ENCODE assay signal across 8 cellular contexts in genomic region chr2:9630750-9631483, GRCh38. TPM values are rescaled to one million over a fixed set of nuclear protein-coding genes. Genes with fewer than 3 reads are reported as not detected.
DNase-seq lines count a peak whose midpoint lies in the region; ATAC-seq and TF ChIP-seq lines count a peak whose summit lies in the region.

YWHAQ (minus strand) TSS chr2:9630997; CDS start chr2:9630452, 545 bp downstream.

- H3K9me3 Mint-ChIP-seq in endothelial cell (ENCODE audit: unreplicated experiment) (no peaks in the 10 kb centered on the region), mesothelial cell of epicardium (no peaks in the 10 kb centered on the region)

- TF ChIP-seq CTCF in OCI-LY3 (IDR thresholded peaks at IDR 0.05; ENCODE audit: low read depth, low read length), result no peak
- TF ChIP-seq CTCF in endothelial cell (IDR thresholded peaks at IDR 0.05; ENCODE audit: unreplicated experiment), result no peak
- no peak for TF ChIP-seq CTCF in mesothelial cell of epicardium (IDR thresholded peaks at IDR 0.05; ENCODE audit: unreplicated experiment)

- H2AFZ ChIP-seq in OCI-LY3 (ENCODE audit: low read depth, low read length), result peak within 1 kb of the TSS; percentile 88

- H3K9me3 ChIP-seq in OCI-LY3 (ENCODE audit: insufficient read depth, low read length), result no peaks in the 10 kb centered on the region

- H3K4me3 Mint-ChIP-seq in endothelial cell (ENCODE audit: unreplicated experiment), result peak within 1 kb of the TSS; percentile 98
- peak within 1 kb of the TSS; percentile 89 for H3K4me3 Mint-ChIP-seq in mesothelial cell of epicardium

- peaks cover 24% of the 10 kb centered on the region for H3K4me1 ChIP-seq in OCI-LY3 (ENCODE audit: low read length)

- H3K4me3 ChIP-seq in OCI-LY3 (ENCODE audit: low read length), result peak within 1 kb of the TSS; percentile 97

- H3K27me3 Mint-ChIP-seq in endothelial cell (ENCODE audit: unreplicated experiment) (peaks cover 11% of the 10 kb centered on the region), mesothelial cell of epicardium (ENCODE audit: low read depth) (peaks cover 1% of the 10 kb centered on the region)

- DNase-seq in D341Med (ENCODE audit: low spot score), result peak; percentile 97
- DNase-seq in HuH-7 (ENCODE audit: low spot score), result peak; percentile 98
- peak; percentile 97 for DNase-seq in activated CD8-positive, alpha-beta memory T cell treated with anti-CD3 and anti-CD28 coated beads, Interleukin-2, amount 50 U/mL, for 48 hours
- DNase-seq in endothelial cell (ENCODE audit: low spot score), result peak; percentile 99
- peak; percentile 97 to 99 for DNase-seq in mesothelial cell of epicardium (ENCODE audit: low spot score in 2 of 2, unreplicated experiment in 2 of 2)
- DNase-seq in stimulated activated CD8-positive, alpha-beta memory T cell treated with anti-CD3 and anti-CD28 coated beads, Interleukin-15, amount 100 ng/mL, for 48 hours (ENCODE audit: low read depth in 2 of 2), result peak; percentile 96 to 98

- H3K4me2 ChIP-seq in OCI-LY3 (ENCODE audit: low read length), result peak within 1 kb of the TSS; percentile 88

- peaks cover 45% of the 10 kb centered on the region for H3K79me2 ChIP-seq in OCI-LY3 (ENCODE audit: low read length)

- H3K4me1 Mint-ChIP-seq in endothelial cell (ENCODE audit: unreplicated experiment), result peaks cover 40% of the 10 kb centered on the region
- H3K4me1 Mint-ChIP-seq in mesothelial cell of epicardium, result peaks cover 46% of the 10 kb centered on the region

- H3K36me3 ChIP-seq in OCI-LY3 (replicated peaks; ENCODE audit: low read depth, low read length), result peaks cover 28% of the 10 kb centered on the region

- H3K9ac ChIP-seq in OCI-LY3 (ENCODE audit: low read length), result peak within 1 kb of the TSS; percentile 92

- H4K20me1 ChIP-seq in OCI-LY3 (ENCODE audit: insufficient read depth, low read length), result peaks cover 36% of the 10 kb centered on the region

- H3K27ac Mint-ChIP-seq in endothelial cell (ENCODE audit: unreplicated experiment), result peak within 1 kb of the TSS; percentile 92
- H3K27ac Mint-ChIP-seq in mesothelial cell of epicardium, result peak within 1 kb of the TSS; percentile 96

- peak within 1 kb of the TSS; percentile 74 for H3K27ac ChIP-seq in OCI-LY3 (ENCODE audit: low read length)

- peak; percentile 89 for ATAC-seq in GM21515 (IDR thresholded peaks at IDR 0.05; ENCODE audit: unreplicated experiment)

- H3K36me3 Mint-ChIP-seq in endothelial cell (ENCODE audit: low read depth, unreplicated experiment) (peaks cover 31% of the 10 kb centered on the region), mesothelial cell of epicardium (peaks cover 21% of the 10 kb centered on the region)

- H3K27me3 ChIP-seq in OCI-LY3 (ENCODE audit: low read depth, low read length), result peaks cover 15% of the 10 kb centered on the region

RNA-seq across cellular contexts. Expression of gene YWHAQ, which starts in this region (rescaled TPM):
- total RNA-seq in endothelial cell (ENCODE audit: unreplicated experiment) (268 TPM), mesothelial cell of epicardium (240 to 248 TPM (median 248 TPM) in 3 replicates)

Comparison
In these comparisons a context has a peak if more than half of its experiments do, and no peak if none do; other contexts are left out.
1. Peak in every context shown above with its lines: DNase-seq, ATAC-seq, H3K4me3 ChIP-seq and H3K27ac ChIP-seq.